In genomic region chr18:42298744-42299685, GRCh38 we compare ENCODE assay signal across 8 cellular contexts.
DNase-seq lines count a peak whose midpoint lies in the region; ATAC-seq and TF ChIP-seq lines count a peak whose summit lies in the region.

No MANE protein-coding gene starts in this region.

- peaks cover 5% of the 10 kb centered on the region for H3K27me3 Mint-ChIP-seq in CD4-positive, alpha-beta T cell

- H3K4me3 Mint-ChIP-seq in CD4-positive, alpha-beta T cell: no peak overlapping the region

- POLR2A ChIA-PET in CD4-positive, alpha-beta T cell (lab: Charles Lee): no interaction called here

- no peaks in the 10 kb centered on the region for H3K36me3 Mint-ChIP-seq in CD4-positive, alpha-beta T cell (ENCODE audit: low read depth)

- no peak overlapping the region for H3K27ac Mint-ChIP-seq in CD4-positive, alpha-beta T cell

- H3K27ac ChIP-seq in CD4-positive, alpha-beta T cell (ENCODE audit: low read depth, low read length): no peak overlapping the region

- H3K27me3 ChIP-seq in CD4-positive, alpha-beta T cell (ENCODE audit: control insufficient read depth, insufficient read depth, low read length): no peaks in the 10 kb centered on the region

- peak; percentile 82 for TF ChIP-seq CTCF in CD4-positive, alpha-beta T cell (IDR thresholded peaks at IDR 0.05)

- intact Hi-C loops in CD4-positive, alpha-beta T cell (cut with DNase I, micrococcal nuclease): loop anchor here in 1 of 2 experiments (10.0 kb wide), 1 partner anchor 976 kb away; the partner anchor contains the start of gene SYT4

- CTCF ChIA-PET in CD4-positive, alpha-beta T cell (lab: Charles Lee): interaction anchor here (1.2 kb wide), 2 partner anchors 8 to 9 kb away, joined by 3 to 4 read pairs; no protein-coding TSS in a partner anchor

- no peaks in the 10 kb centered on the region for H3K9me3 ChIP-seq in CD4-positive, alpha-beta T cell (ENCODE audit: control insufficient read depth, low read length)

- no peaks in the 10 kb centered on the region for H3K9me3 Mint-ChIP-seq in CD4-positive, alpha-beta T cell

- peak; percentile 1 to 39 (median 16) for DNase-seq in CD4-positive, alpha-beta T cell
- DNase-seq in NCI-H510A treated with DMSO at 0.1 percent for 48 hours (lab: John Stamatoyannopoulos, UW): peak; percentile 97
- peak; percentile 43 for DNase-seq in activated CD4-positive, alpha-beta T cell treated with anti-CD3 and anti-CD28 coated beads, Interleukin-2, amount 50 U/mL, for 1 hour
- peak; percentile 80 for DNase-seq in ecto neural progenitor cell (ENCODE audit: low spot score)
- peak; percentile 95 for DNase-seq in medulla oblongata (ENCODE audit: extremely low spot score)
- DNase-seq in stimulated activated CD8-positive, alpha-beta memory T cell treated with anti-CD3 and anti-CD28 coated beads, Interleukin-15, amount 100 ng/mL, for 48 hours (ENCODE audit: low read depth in 2 of 2): peak; percentile 20 to 28

- no peaks in the 10 kb centered on the region for H3K4me1 Mint-ChIP-seq in CD4-positive, alpha-beta T cell (ENCODE audit: low read depth)

- no peak for ATAC-seq in CD4-positive, alpha-beta T cell (ENCODE audit: poor library complexity)
- ATAC-seq in GM19351 (IDR thresholded peaks at IDR 0.05; ENCODE audit: unreplicated experiment): peak; percentile 98
- ATAC-seq in HG03442 (IDR thresholded peaks at IDR 0.05; ENCODE audit: unreplicated experiment): peak; percentile 93

Comparison
In these comparisons a context has a peak if more than half of its experiments do, and no peak if none do; other contexts are left out.
1. DNase-seq: peak in every context shown above with its lines; median percentile 97 in NCI-H510A treated with DMSO at 0.1 percent for 48 hours; 95 in medulla oblongata; 80 in ecto neural progenitor cell; 43 in activated CD4-positive, alpha-beta T cell treated with anti-CD3 and anti-CD28 coated beads, Interleukin-2, amount 50 U/mL, for 1 hour; 24 in stimulated activated CD8-positive, alpha-beta memory T cell treated with anti-CD3 and anti-CD28 coated beads, Interleukin-15, amount 100 ng/mL, for 48 hours; 16 in CD4-positive, alpha-beta T cell.